Comparison of ENCODE assay signal across 8 cellular contexts in the genomic region with DNA sequence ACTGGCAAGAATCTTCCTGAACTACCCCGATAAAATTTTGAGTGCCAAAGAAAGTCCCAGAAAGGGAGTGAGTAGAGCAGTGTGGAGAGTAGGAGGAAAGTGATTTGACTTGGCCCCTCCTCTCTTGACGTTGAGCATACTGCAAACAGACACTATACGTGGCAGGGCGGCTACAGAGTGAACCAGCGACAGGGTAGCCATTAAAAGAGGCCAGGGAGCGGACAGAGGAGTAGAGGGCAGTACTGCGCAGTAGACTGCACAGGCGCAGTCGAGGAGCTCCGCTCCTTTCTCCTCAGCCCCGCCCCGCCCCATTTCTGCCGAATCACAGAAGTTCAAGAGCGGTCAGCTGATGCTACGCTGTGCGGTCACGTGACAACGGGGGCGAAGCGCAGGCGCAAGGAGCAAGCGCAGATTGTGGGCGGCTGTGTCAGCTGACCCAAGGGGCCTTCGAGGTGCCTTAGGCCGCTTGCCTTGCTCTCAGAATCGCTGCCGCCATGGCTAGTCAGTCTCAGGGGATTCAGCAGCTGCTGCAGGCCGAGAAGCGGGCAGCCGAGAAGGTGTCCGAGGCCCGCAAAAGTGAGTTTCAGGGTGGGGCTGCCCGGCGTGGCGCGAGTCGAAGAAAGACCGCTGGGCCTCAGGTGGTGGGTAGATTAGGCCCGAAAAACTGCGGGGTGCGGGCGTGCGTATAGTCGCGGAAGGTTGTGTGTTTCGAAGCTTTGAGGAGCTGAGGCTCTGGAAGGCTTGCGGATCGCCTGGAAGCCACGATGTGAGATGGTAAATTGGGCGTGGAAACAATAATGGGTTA. TPM values are rescaled to one million over a fixed set of nuclear protein-coding genes. Genes with fewer than 3 reads are reported as not detected.
DNase-seq lines count a peak whose midpoint lies in the region; ATAC-seq and FAIRE-seq lines count a peak whose summit lies in the region.

A gene with protein sequence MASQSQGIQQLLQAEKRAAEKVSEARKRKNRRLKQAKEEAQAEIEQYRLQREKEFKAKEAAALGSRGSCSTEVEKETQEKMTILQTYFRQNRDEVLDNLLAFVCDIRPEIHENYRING (plus strand): TSS at position 425 of the 805 bp plus-strand sequence. CDS start 70 bp downstream, at position 495.

- H3K36me3 ChIP-seq in endocrine pancreas (ENCODE audit: control insufficient read depth, insufficient read depth, low read length) (no peaks in the 10 kb centered on the region), mesenchymal stem cell (ENCODE audit: control insufficient read depth in 1 of 2, insufficient read depth in 2 of 2, low read depth in 1 of 2, low read length in 2 of 2) (peaks cover 0 to 4% of the 10 kb centered on the region in 2 experiments)

- peak within 1 kb of the TSS; percentile 67 to 78 for H3K23ac ChIP-seq in mesenchymal stem cell (ENCODE audit: low read length in 2 of 2)

- H3K27me3 ChIP-seq in endocrine pancreas (ENCODE audit: control insufficient read depth, insufficient read depth, low read length) (no peaks in the 10 kb centered on the region), mesenchymal stem cell (ENCODE audit: control insufficient read depth in 1 of 2, insufficient read depth in 1 of 2, low read length in 2 of 2) (no peaks in the 10 kb centered on the region)

- DNase-seq in COR-L47 (lab: John Stamatoyannopoulos, UW) (peak; percentile 99), HTR-8/SVneo (ENCODE audit: insufficient read length, low spot score) (peak; percentile 97), NOMO-1 treated with dmso at 0.1 percent for 144 hours (lab: John Stamatoyannopoulos, UW; ENCODE audit: unreplicated experiment) (peak; percentile 96), mesenchymal stem cell (peak; percentile 99)
- peak; percentile 89 to 98 (median 97) for DNase-seq in activated CD8-positive, alpha-beta memory T cell treated with anti-CD3 and anti-CD28 coated beads for 48 hours (ENCODE audit: low read depth in 2 of 3, low spot score in 2 of 3)
- peak; percentile 98 for DNase-seq in stimulated activated CD8-positive, alpha-beta memory T cell treated with anti-CD3 and anti-CD28 coated beads, Interleukin-12 subunit alpha, Interleukin-12 subunit beta, amount 100 ng/mL, for 4 hours (ENCODE audit: low read depth)

- peak within 1 kb of the TSS; percentile 93 for H3K4me2 ChIP-seq in mesenchymal stem cell (ENCODE audit: low read length, poor library complexity, severe bottlenecking)

- H2BK5ac ChIP-seq in mesenchymal stem cell (ENCODE audit: low read depth, low read length, poor library complexity, severe bottlenecking): peak within 1 kb of the TSS; percentile 40

- 2% methylated on average over 46 of the region's 50 CpGs for WGBS in mesenchymal stem cell

- peak within 1 kb of the TSS; percentile 76 for H2AFZ ChIP-seq in mesenchymal stem cell (ENCODE audit: low read depth, low read length)

- H2BK12ac ChIP-seq in mesenchymal stem cell (ENCODE audit: low read length in 2 of 2): no peak within 1 kb of the TSS

- H3K18ac ChIP-seq in mesenchymal stem cell (ENCODE audit: low read depth in 1 of 2, low read length in 2 of 2): peak within 1 kb of the TSS; percentile 84 to 97

- peak within 1 kb of the TSS; percentile 89 for H3K4me3 ChIP-seq in endocrine pancreas (ENCODE audit: control insufficient read depth, insufficient read depth, low read length)
- H3K4me3 ChIP-seq in mesenchymal stem cell (ENCODE audit: insufficient read depth in 1 of 2, low read depth in 1 of 2, low read length in 2 of 2): peak within 1 kb of the TSS; percentile 87 to 94

- peak within 1 kb of the TSS; percentile 29 for H2AK5ac ChIP-seq in mesenchymal stem cell (ENCODE audit: low read length, severe bottlenecking)

- peak; percentile 93 for ATAC-seq in GM21367 (IDR thresholded peaks at IDR 0.05; ENCODE audit: unreplicated experiment)

- peak; percentile 49 for FAIRE-seq in HTR-8/SVneo (lab: Jason Lieb, UNC)

- H3K9ac ChIP-seq in endocrine pancreas (ENCODE audit: control insufficient read depth, insufficient read depth, low read length) (peak within 1 kb of the TSS; percentile 66), mesenchymal stem cell (ENCODE audit: low read length) (peak within 1 kb of the TSS; percentile 98)

- no peak within 1 kb of the TSS for H2BK120ac ChIP-seq in mesenchymal stem cell (ENCODE audit: low read depth, low read length)

- peak within 1 kb of the TSS; percentile 99 for H4K8ac ChIP-seq in mesenchymal stem cell (ENCODE audit: low read length)

- peak within 1 kb of the TSS; percentile 96 for H4K91ac ChIP-seq in mesenchymal stem cell (ENCODE audit: low read length)

- no peaks in the 10 kb centered on the region for H3K79me1 ChIP-seq in mesenchymal stem cell (replicated peaks; ENCODE audit: low read length, poor library complexity, severe bottlenecking)

- peaks cover 17% of the 10 kb centered on the region for H3K4me1 ChIP-seq in endocrine pancreas (ENCODE audit: control insufficient read depth, insufficient read depth, low read length)
- peaks cover 6% of the 10 kb centered on the region for H3K4me1 ChIP-seq in mesenchymal stem cell (ENCODE audit: control insufficient read depth, insufficient read depth, low read depth, low read length)

- H3K4ac ChIP-seq in mesenchymal stem cell (ENCODE audit: low read depth in 1 of 2, low read length in 2 of 2): peak within 1 kb of the TSS; percentile 96 to 98

- H3K9me3 ChIP-seq in endocrine pancreas (ENCODE audit: control insufficient read depth, low read length) (no peaks in the 10 kb centered on the region), mesenchymal stem cell (ENCODE audit: control insufficient read depth, low read length) (no peaks in the 10 kb centered on the region)

- peak within 1 kb of the TSS; percentile 26 to 72 for H3K14ac ChIP-seq in mesenchymal stem cell (ENCODE audit: low read length in 2 of 2)

- peak within 1 kb of the TSS; percentile 79 for H3K27ac ChIP-seq in mesenchymal stem cell (ENCODE audit: low read length, poor library complexity, severe bottlenecking)

- no peak within 1 kb of the TSS for H2BK15ac ChIP-seq in mesenchymal stem cell (ENCODE audit: low read depth, poor library complexity, severe bottlenecking)

RNA-seq across cellular contexts. Expression of the gene that starts here (rescaled TPM):
- polyA plus RNA-seq in mesenchymal stem cell (2013, experiment 1 of 2): 280 TPM
- polyA plus RNA-seq in mesenchymal stem cell (2013, experiment 2 of 2): 328 TPM

Comparison
In these comparisons a context has a peak if more than half of its experiments do, and no peak if none do; other contexts are left out.
1. Peak in every context shown above with its lines: DNase-seq, ATAC-seq, H3K4me3 ChIP-seq and H3K27ac ChIP-seq.